Comparison of ENCODE assay signal across 2 cellular contexts in the genomic region with DNA sequence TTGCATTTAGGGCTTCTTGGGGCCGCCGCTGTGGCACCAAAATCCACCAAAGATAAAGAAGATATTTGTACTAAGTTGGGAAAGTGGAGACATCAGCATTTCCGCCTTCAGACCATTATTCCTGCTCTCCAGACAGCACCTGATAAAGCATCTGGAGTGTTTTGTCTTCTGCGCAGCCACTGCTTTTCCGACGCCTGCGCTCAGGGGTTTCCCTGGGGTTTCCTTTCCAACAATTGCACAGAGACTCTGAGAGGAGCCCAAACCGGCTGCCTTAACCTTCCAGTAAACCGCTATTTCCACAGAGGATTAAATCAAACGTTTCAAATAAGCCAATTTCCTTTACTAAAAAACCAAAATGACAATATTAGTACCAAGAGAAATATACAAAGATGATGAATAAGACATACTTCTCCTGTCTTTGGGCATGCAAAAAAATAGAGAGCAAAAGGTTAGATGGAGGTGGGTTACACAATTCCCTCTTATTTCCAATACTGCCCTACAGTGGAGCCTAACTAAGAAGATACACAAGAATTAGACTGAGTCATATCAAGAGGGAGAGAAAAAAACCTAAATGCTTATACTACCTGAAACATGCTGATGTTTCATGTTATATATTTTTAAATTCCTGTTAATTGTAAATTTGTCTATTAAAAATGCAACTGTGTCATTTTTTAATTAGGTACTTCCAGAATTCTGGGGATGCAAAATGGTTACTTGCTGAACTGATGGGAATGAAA.
TF ChIP-seq lines count a peak whose summit lies in the region.

No MANE protein-coding gene starts in this region.

TF ChIP-seq in IMR-90, 13 proteins besides CTCF, POLR2A, EP300 and RAD21:
- 0 out of 2 replicates have a peak, but pooled peaks have one; percentile 36 for TF ChIP-seq CEBPB (IDR thresholded peaks at IDR 0.05; ENCODE audit: low read depth, low read length)
- TF ChIP-seq BHLHE40 (IDR thresholded peaks at IDR 0.05; ENCODE audit: low read depth, low read length): no peak
- TF ChIP-seq CHD1 (IDR thresholded peaks at IDR 0.05; ENCODE audit: low read depth, low read length): no peak
TF ChIP-seq in IMR-90: peak in this region for 1.

TF ChIP-seq in GM12878, 131 proteins besides CTCF, POLR2A, EP300 and RAD21:
- peak; percentile 51 for TF ChIP-seq JUNB (IDR thresholded peaks at IDR 0.05)
- no peak for TF ChIP-seq ZBED1 (IDR thresholded peaks at IDR 0.05; ENCODE audit: borderline replicate concordance)
- TF ChIP-seq, protein P1, sequence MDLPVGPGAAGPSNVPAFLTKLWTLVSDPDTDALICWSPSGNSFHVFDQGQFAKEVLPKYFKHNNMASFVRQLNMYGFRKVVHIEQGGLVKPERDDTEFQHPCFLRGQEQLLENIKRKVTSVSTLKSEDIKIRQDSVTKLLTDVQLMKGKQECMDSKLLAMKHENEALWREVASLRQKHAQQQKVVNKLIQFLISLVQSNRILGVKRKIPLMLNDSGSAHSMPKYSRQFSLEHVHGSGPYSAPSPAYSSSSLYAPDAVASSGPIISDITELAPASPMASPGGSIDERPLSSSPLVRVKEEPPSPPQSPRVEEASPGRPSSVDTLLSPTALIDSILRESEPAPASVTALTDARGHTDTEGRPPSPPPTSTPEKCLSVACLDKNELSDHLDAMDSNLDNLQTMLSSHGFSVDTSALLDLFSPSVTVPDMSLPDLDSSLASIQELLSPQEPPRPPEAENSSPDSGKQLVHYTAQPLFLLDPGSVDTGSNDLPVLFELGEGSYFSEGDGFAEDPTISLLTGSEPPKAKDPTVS (IDR thresholded peaks at IDR 0.05; ENCODE audit: low read depth, low read length): no peak
- no peak for TF ChIP-seq HDAC2 (IDR thresholded peaks at IDR 0.05)
- TF ChIP-seq NRF1 (conservative IDR thresholded peaks at IDR 0.05; ENCODE audit: low read depth, low read length): no peak
